9 cellular contexts compared by ENCODE assay signal in genomic region chr14:102544745-102545460, GRCh38. TPM values are rescaled to one million over a fixed set of nuclear protein-coding genes. Genes with fewer than 3 reads are reported as not detected.
DNase-seq lines count a peak whose midpoint lies in the region; ATAC-seq and TF ChIP-seq lines count a peak whose summit lies in the region.
"Had no signal": no experiment of that assay in that cellular context is flagged by ENCODE, and none has a peak within 500 bp of the region (broad histone marks: within the 10 kb centered on the region; RNA-seq: fewer than 3 reads in every experiment).

No MANE protein-coding gene starts in this region.

- H3K27me3 ChIP-seq in foreskin keratinocyte = no peaks in the 10 kb centered on the region

- peaks cover 4% of the 10 kb centered on the region for H3K4me1 ChIP-seq in foreskin keratinocyte

- H3K36me3 Mint-ChIP-seq in WTC11 = no peaks in the 10 kb centered on the region
- no peaks in the 10 kb centered on the region for H3K36me3 Mint-ChIP-seq in stimulated activated memory B cell treated with anti-CD40 and anti-IgM and Interleukin-4, amounts not matched to agents 10 μg/mL and 1 μg/mL and 100 μg/mL, for 72 hours

- H3K4me1 Mint-ChIP-seq in WTC11 = peaks cover 15% of the 10 kb centered on the region
- peaks cover 21% of the 10 kb centered on the region for H3K4me1 Mint-ChIP-seq in stimulated activated memory B cell treated with anti-CD40 and anti-IgM and Interleukin-4, amounts not matched to agents 10 μg/mL and 1 μg/mL and 100 μg/mL, for 72 hours

- POLR2A ChIA-PET in WTC11 (lab: Charles Lee) = no interaction called here

- no peak overlapping the region for H3K27ac ChIP-seq in foreskin keratinocyte

- peak; percentile 30 for DNase-seq in activated CD4-positive, alpha-beta T cell treated with anti-CD3 and anti-CD28 coated beads for 48 hours
- no peak for DNase-seq in activated CD4-positive, alpha-beta T cell treated with anti-CD3 and anti-CD28 coated beads, Interleukin-2, amount 50 U/mL, for 1 hour
- peak; percentile 44 for DNase-seq in WTC11 (ENCODE audit: low spot score)
- no peak for DNase-seq in foreskin keratinocyte
- DNase-seq in DMS79 treated with DMSO at 0.1 percent for 48 hours (lab: John Stamatoyannopoulos, UW) = no peak
- no peak for DNase-seq in DMS 273 (lab: John Stamatoyannopoulos, UW; ENCODE audit: unreplicated experiment)
- DNase-seq: dermis blood vessel endothelial cell had no signal

- no peak overlapping the region; the same call in 1 of the 2 replicates for H3K27ac Mint-ChIP-seq in WTC11
- H3K27ac Mint-ChIP-seq in stimulated activated memory B cell treated with anti-CD40 and anti-IgM and Interleukin-4, amounts not matched to agents 10 μg/mL and 1 μg/mL and 100 μg/mL, for 72 hours = no peak overlapping the region

- H3K9me3 Mint-ChIP-seq in WTC11 = no peaks in the 10 kb centered on the region
- H3K9me3 Mint-ChIP-seq in stimulated activated memory B cell treated with anti-CD40 and anti-IgM and Interleukin-4, amounts not matched to agents 10 μg/mL and 1 μg/mL and 100 μg/mL, for 72 hours = peaks cover 3% of the 10 kb centered on the region

- peak overlapping the region; percentile 74 for H3K4me3 Mint-ChIP-seq in WTC11
- H3K4me3 Mint-ChIP-seq in stimulated activated memory B cell treated with anti-CD40 and anti-IgM and Interleukin-4, amounts not matched to agents 10 μg/mL and 1 μg/mL and 100 μg/mL, for 72 hours = peak overlapping the region; percentile 46

- ATAC-seq in WTC11 (peak; percentile 33), foreskin keratinocyte (peak; percentile 11), GM21367 (IDR thresholded peaks at IDR 0.05; ENCODE audit: unreplicated experiment) (no peak)
- peak; percentile 35 for ATAC-seq in stimulated activated memory B cell treated with anti-CD40 and anti-IgM and Interleukin-4, amounts not matched to agents 10 μg/mL and 1 μg/mL and 100 μg/mL, for 72 hours

- peaks cover 23% of the 10 kb centered on the region for H3K27me3 Mint-ChIP-seq in WTC11 (ENCODE audit: low read depth)
- peaks cover 69% of the 10 kb centered on the region for H3K27me3 Mint-ChIP-seq in stimulated activated memory B cell treated with anti-CD40 and anti-IgM and Interleukin-4, amounts not matched to agents 10 μg/mL and 1 μg/mL and 100 μg/mL, for 72 hours

- CTCF ChIA-PET in WTC11 (lab: Charles Lee) = interaction anchor here (1.0 to 1.3 kb wide), 3 partner anchors 20 to 47 kb away, joined by 4 read pairs; no protein-coding TSS in a partner anchor

- TF ChIP-seq CTCF in WTC11 (IDR thresholded peaks at IDR 0.05) (no peak), foreskin keratinocyte (conservative IDR thresholded peaks at IDR 0.05) (no peak)

TF ChIP-seq in WTC11, 78 proteins besides CTCF, POLR2A, EP300 and RAD21:
- TF ChIP-seq E2F5 (CRISPR knock-in tag; IDR thresholded peaks at IDR 0.05) (0 out of 2 replicates have a peak, but pooled peaks have one; percentile 3), MYBL2 (CRISPR knock-in tag; IDR thresholded peaks at IDR 0.05) (no peak), ZNF138 (CRISPR knock-in tag; conservative IDR thresholded peaks at IDR 0.05) (0 out of 2 replicates have a peak, but pooled peaks have one; percentile 21), ZNF532 (CRISPR knock-in tag; IDR thresholded peaks at IDR 0.05; ENCODE audit: borderline replicate concordance) (no peak), NR2C2 (CRISPR knock-in tag; IDR thresholded peaks at IDR 0.05) (no peak), NFYB (CRISPR knock-in tag; conservative IDR thresholded peaks at IDR 0.05; ENCODE audit: low read depth) (0 out of 2 replicates have a peak, but pooled peaks have one; percentile 19), ETV6 (CRISPR knock-in tag; IDR thresholded peaks at IDR 0.05) (no peak), RORB (CRISPR knock-in tag; IDR thresholded peaks at IDR 0.05) (no peak), TP53 (CRISPR knock-in tag; IDR thresholded peaks at IDR 0.05) (no peak), HMGA2 (CRISPR knock-in tag; IDR thresholded peaks at IDR 0.05) (no peak), NFATC4 (CRISPR knock-in tag; IDR thresholded peaks at IDR 0.05) (no peak), ZBTB21 (CRISPR knock-in tag; IDR thresholded peaks at IDR 0.05; ENCODE audit: borderline replicate concordance) (no peak)

RNA-seq across cellular contexts. Expression of gene ANKRD9, which starts 35.3 kb away (rescaled TPM):
- total RNA-seq in WTC11 (2021) (55.6 to 63.8 TPM (median 56.6 TPM) in 3 replicates), foreskin keratinocyte (6.7 and 7.8 TPM in 2 replicates)
- 9.3 and 9.5 TPM in 2 replicates for polyA plus RNA-seq in foreskin keratinocyte

RNA-seq across cellular contexts. Expression of gene RCOR1, which starts 47.5 kb away (rescaled TPM):
- total RNA-seq in WTC11 (2021) = 25.1 to 25.4 TPM (median 25.4 TPM) in 3 replicates
- total RNA-seq in foreskin keratinocyte = 27.7 and 31.7 TPM in 2 replicates
- 9.0 and 9.4 TPM in 2 replicates for polyA plus RNA-seq in foreskin keratinocyte

Comparison
In these comparisons a context has a peak if more than half of its experiments do, and no peak if none do; other contexts are left out.
1. DNase-seq: peak in activated CD4-positive, alpha-beta T cell treated with anti-CD3 and anti-CD28 coated beads for 48 hours (single experiment) and WTC11 (single experiment); none in activated CD4-positive, alpha-beta T cell treated with anti-CD3 and anti-CD28 coated beads, Interleukin-2, amount 50 U/mL, for 1 hour (single experiment), foreskin keratinocyte (0 of 2), DMS79 treated with DMSO at 0.1 percent for 48 hours (single experiment) and DMS 273 (single experiment).